Comparison of ENCODE assay signal across 27 cellular contexts in the genomic region with DNA sequence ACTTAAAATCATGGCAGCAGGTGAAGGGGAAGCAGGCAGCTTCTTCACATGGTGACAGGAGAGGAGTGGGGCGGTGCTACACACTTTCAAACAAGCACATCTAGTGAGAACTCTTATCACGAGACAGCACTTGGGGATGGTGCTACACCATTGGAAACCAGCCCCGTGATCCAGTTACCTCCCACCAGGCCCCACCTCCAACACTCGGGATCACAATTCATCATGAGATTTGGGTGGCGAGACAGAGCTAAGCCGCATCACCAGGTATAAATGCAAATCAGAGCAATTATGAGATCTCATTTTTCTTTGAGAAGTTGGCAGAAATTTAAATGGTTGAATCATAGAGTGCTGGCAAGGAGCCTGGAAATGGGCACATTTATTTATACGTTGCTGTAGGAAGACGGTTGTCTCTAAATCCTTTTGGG. TPM values are rescaled to one million over a fixed set of nuclear protein-coding genes. Genes with fewer than 3 reads are reported as not detected.
A peak's percentile ranks its signal among the peaks of the same experiment; 100 is the strongest.
DNase-seq lines count a peak whose midpoint lies in the region; ATAC-seq and TF ChIP-seq lines count a peak whose summit lies in the region.
"Had no signal": no experiment of that assay in that cellular context is flagged by ENCODE, and none has a peak within 500 bp of the region (broad histone marks: within the 10 kb centered on the region; RNA-seq: fewer than 3 reads in every experiment).

No MANE protein-coding gene starts in this region.

- no peak overlapping the region for H3K9ac ChIP-seq in mammary epithelial cell (ENCODE audit: insufficient read depth, low read length)

- dilution Hi-C loops in mammary epithelial cell (cut with HindIII; ENCODE audit: low sequenced_read_pairs) = no loop called here

- no peaks in the 10 kb centered on the region for H3K9me3 ChIP-seq in mammary epithelial cell (replicated peaks; ENCODE audit: insufficient read depth, low read length)
- no peaks in the 10 kb centered on the region for H3K9me3 ChIP-seq in effector memory CD4-positive, alpha-beta T cell (ENCODE audit: control insufficient read depth, low read length)
- H3K9me3 ChIP-seq: A549, esophagus muscularis mucosa, gastroesophageal sphincter, left lung had no signal

- H3K4me1 Mint-ChIP-seq in MCF 10A (ENCODE audit: insufficient read depth, unreplicated experiment) = peaks cover 35% of the 10 kb centered on the region

- no peaks in the 10 kb centered on the region for H3K36me3 ChIP-seq in mammary epithelial cell (ENCODE audit: insufficient read depth, low read length)
- H3K36me3 ChIP-seq in effector memory CD4-positive, alpha-beta T cell (ENCODE audit: control insufficient read depth, insufficient read depth, low read length) = peaks cover 3% of the 10 kb centered on the region
- H3K36me3 ChIP-seq: adrenal gland had no signal

- H3K27me3 ChIP-seq in mammary epithelial cell (ENCODE audit: insufficient read depth, low read length) = no peaks in the 10 kb centered on the region
- H3K27me3 ChIP-seq in effector memory CD4-positive, alpha-beta T cell (replicated peaks; ENCODE audit: control insufficient read depth, insufficient read depth, low read length, poor library complexity, severe bottlenecking) = no peaks in the 10 kb centered on the region
- H3K27me3 ChIP-seq: adrenal gland, esophagus muscularis mucosa, gastroesophageal sphincter, left lung had no signal

- H3K27ac Mint-ChIP-seq in MCF 10A (ENCODE audit: low read depth, unreplicated experiment) = peak overlapping the region; percentile 36
- H3K27ac Mint-ChIP-seq: activated CD4-positive, alpha-beta T cell treated with anti-CD3 and anti-CD28 coated beads, Interleukin-2, amount 10 ng/mL, durations not matched to agents 7 days and 5 days; activated CD8-positive, alpha-beta memory T cell treated with anti-CD3 and anti-CD28 coated beads, Interleukin-2, amount 10 ng/mL, durations not matched to agents 7 days and 5 days; type B pancreatic cell had no signal

- no peaks in the 10 kb centered on the region for H3K4me1 ChIP-seq in mammary epithelial cell (ENCODE audit: insufficient read depth, low read length)
- peaks cover 7% of the 10 kb centered on the region for H3K4me1 ChIP-seq in effector memory CD4-positive, alpha-beta T cell (ENCODE audit: control insufficient read depth, insufficient read depth, low read length, poor library complexity, severe bottlenecking)
- H3K4me1 ChIP-seq: A549 had no signal

- no peak overlapping the region for H3K4me3 ChIP-seq in mammary epithelial cell (replicated peaks in 1 of 3; ENCODE audit: insufficient read depth in 1 of 3, low read depth in 2 of 3, low read length in 3 of 3)
- H3K4me3 ChIP-seq in effector memory CD4-positive, alpha-beta T cell (ENCODE audit: insufficient read depth, low read depth, low read length, poor library complexity, severe bottlenecking) = no peak overlapping the region
- H3K4me3 ChIP-seq: A549, adrenal gland, esophagus muscularis mucosa, gastroesophageal sphincter, left lung had no signal

- 87% methylated on average over 8 of the region's 8 CpGs for WGBS in mammary epithelial cell (ENCODE audit: low coverage, missing lambda C conversion rate)

- H3K4me3 Mint-ChIP-seq in MCF 10A (ENCODE audit: unreplicated experiment) = no peak overlapping the region
- H3K4me3 Mint-ChIP-seq: activated CD4-positive, alpha-beta T cell treated with anti-CD3 and anti-CD28 coated beads, Interleukin-2, amount 10 ng/mL, durations not matched to agents 7 days and 5 days; activated CD8-positive, alpha-beta memory T cell treated with anti-CD3 and anti-CD28 coated beads, Interleukin-2, amount 10 ng/mL, durations not matched to agents 7 days and 5 days; type B pancreatic cell had no signal

- DNase-seq in MCF 10A (ENCODE audit: unreplicated experiment) (peak; percentile 80), mammary epithelial cell (no peak), fibroblast of gingiva (ENCODE audit: low read depth) (peak; percentile 31), putamen (ENCODE audit: low spot score) (peak; percentile 56), GDM1 (lab: John Stamatoyannopoulos, UW) (no peak), midbrain (lab: John Stamatoyannopoulos, UW) (no peak)
- no peak for DNase-seq in effector memory CD4-positive, alpha-beta T cell
- DNase-seq: activated CD4-positive, alpha-beta T cell treated with anti-CD3 and anti-CD28 coated beads, Interleukin-2, amount 10 ng/mL, durations not matched to agents 7 days and 5 days; activated CD8-positive, alpha-beta memory T cell treated with anti-CD3 and anti-CD28 coated beads, Interleukin-2, amount 10 ng/mL, durations not matched to agents 7 days and 5 days; activated T-cell treated with anti-CD3 and anti-CD28 coated beads, Interleukin-2, amount 50 U/mL, for 48 hours; adrenal gland; CD8-positive, alpha-beta memory T cell; DMS 273 treated with DMSO at 0.1 percent for 48 hours; effector CD8-positive, alpha-beta T cell; left lung; mesendoderm; NCI-H1436 treated with DMSO at 0.1 percent for 48 hours; small intestine; stimulated activated CD4-positive, alpha-beta T cell treated with anti-CD3 and anti-CD28 coated beads, Interleukin-1b, Interleukin-23, amount 100 ng/mL, for 48 hours; substantia nigra; WERI-Rb-1 had no signal

- H3K9me3 Mint-ChIP-seq in MCF 10A (ENCODE audit: unreplicated experiment) = no peaks in the 10 kb centered on the region

- in situ Hi-C loops in mammary epithelial cell (cut with MboI; ENCODE audit: low sequenced_read_pairs in 2 of 2) = no loop called here

- H4K20me1 ChIP-seq in mammary epithelial cell (ENCODE audit: insufficient read depth, low read length) = no peaks in the 10 kb centered on the region

- intact Hi-C loops in MCF 10A (cut with micrococcal nuclease) (no loop called here), mammary epithelial cell (cut with micrococcal nuclease) (no loop called here)

- CTCF ChIA-PET in MCF 10A (lab: Yijun Ruan, JAX) = no interaction called here
- CTCF ChIA-PET in mammary epithelial cell (lab: Charles Lee; ENCODE audit: low non-redundant PET) = no interaction called here

- H3K4me2 ChIP-seq in mammary epithelial cell (ENCODE audit: insufficient read depth, low read depth, low read length) = no peak overlapping the region
- H3K4me2 ChIP-seq: A549 had no signal

- H3K79me2 ChIP-seq in mammary epithelial cell (ENCODE audit: insufficient read depth, low read length) = peaks cover 81% of the 10 kb centered on the region

- no peak overlapping the region for H2AFZ ChIP-seq in mammary epithelial cell (ENCODE audit: low read depth, low read length)

- peak; percentile 77 for ATAC-seq in SK-N-SH treated with all-trans-retinoic acid at 6 μM for 48 hours
- ATAC-seq: A549; activated CD8-positive, alpha-beta memory T cell treated with anti-CD3 and anti-CD28 coated beads, Interleukin-2, amount 10 ng/mL, durations not matched to agents 7 days and 5 days; gastroesophageal sphincter; left lung; Right ventricle myocardium inferior had no signal

- H3K27me3 Mint-ChIP-seq in MCF 10A (ENCODE audit: insufficient read depth, unreplicated experiment) = no peaks in the 10 kb centered on the region
- H3K27me3 Mint-ChIP-seq: activated CD4-positive, alpha-beta T cell treated with anti-CD3 and anti-CD28 coated beads, Interleukin-2, amount 10 ng/mL, durations not matched to agents 7 days and 5 days; activated CD8-positive, alpha-beta memory T cell treated with anti-CD3 and anti-CD28 coated beads, Interleukin-2, amount 10 ng/mL, durations not matched to agents 7 days and 5 days; CD8-positive, alpha-beta memory T cell; type B pancreatic cell had no signal

- H3K27ac ChIP-seq in mammary epithelial cell (ENCODE audit: insufficient read depth, low read depth, low read length) = no peak overlapping the region
- H3K27ac ChIP-seq in effector memory CD4-positive, alpha-beta T cell (ENCODE audit: insufficient read depth, low read length, poor library complexity, severe bottlenecking) = no peak overlapping the region
- H3K27ac ChIP-seq: A549, adrenal gland, esophagus muscularis mucosa, gastroesophageal sphincter, left lung, WERI-Rb-1 had no signal

- POLR2A ChIA-PET in MCF 10A (lab: Yijun Ruan, JAX) = interaction anchor here (0.7 to 1.5 kb wide), 4 partner anchors 9 to 36 kb away, joined by 3 to 5 read pairs (median 3); no protein-coding TSS in a partner anchor

- H3K36me3 Mint-ChIP-seq in MCF 10A (ENCODE audit: insufficient read depth, unreplicated experiment) = peaks cover 33% of the 10 kb centered on the region

- TF ChIP-seq CTCF in MCF 10A (IDR thresholded peaks at IDR 0.05; ENCODE audit: unreplicated experiment) (no peak), mammary epithelial cell (conservative IDR thresholded peaks at IDR 0.05 in 1 of 2, IDR thresholded peaks at IDR 0.05 in 1 of 2; ENCODE audit: extremely low read depth in 1 of 2, insufficient read depth in 1 of 2, low read depth in 1 of 2, low read length in 2 of 2) (no peak)

- BruUV-seq in MCF 10A (replicated peaks; lab: Mats Ljungman, UMichigan) (no TSS peak), mammary epithelial cell (replicated peaks; lab: Mats Ljungman, UMichigan) (no TSS peak)

TF ChIP-seq in SK-N-SH treated with all-trans-retinoic acid at 6 μM for 48 hours, 23 proteins besides CTCF, POLR2A, EP300 and RAD21:
- TF ChIP-seq ZNF70 (CRISPR knock-in tag; IDR thresholded peaks at IDR 0.05) = no peak
- TF ChIP-seq ZFP3 (CRISPR knock-in tag; IDR thresholded peaks at IDR 0.05) = peak; percentile 77

RNA-seq across cellular contexts. Expression of gene IGF2R, which starts 31.4 kb away (rescaled TPM):
- total RNA-seq in MCF 10A (2022) (160 and 234 TPM in 2 replicates), mammary epithelial cell (100 to 1,000 TPM; 120 to 171 TPM)
- 23.0 TPM for polyA plus RNA-seq in mammary epithelial cell
- polyA minus RNA-seq in mammary epithelial cell = 227 TPM

Comparison
In these comparisons a context has a peak if more than half of its experiments do, and no peak if none do; other contexts are left out.
1. DNase-seq: peak in MCF 10A (single experiment), fibroblast of gingiva (single experiment) and putamen (single experiment); none in mammary epithelial cell (single experiment), effector memory CD4-positive, alpha-beta T cell (0 of 3), GDM1 (single experiment) and midbrain (single experiment).